9 cellular contexts compared by ENCODE assay signal in the genomic region with DNA sequence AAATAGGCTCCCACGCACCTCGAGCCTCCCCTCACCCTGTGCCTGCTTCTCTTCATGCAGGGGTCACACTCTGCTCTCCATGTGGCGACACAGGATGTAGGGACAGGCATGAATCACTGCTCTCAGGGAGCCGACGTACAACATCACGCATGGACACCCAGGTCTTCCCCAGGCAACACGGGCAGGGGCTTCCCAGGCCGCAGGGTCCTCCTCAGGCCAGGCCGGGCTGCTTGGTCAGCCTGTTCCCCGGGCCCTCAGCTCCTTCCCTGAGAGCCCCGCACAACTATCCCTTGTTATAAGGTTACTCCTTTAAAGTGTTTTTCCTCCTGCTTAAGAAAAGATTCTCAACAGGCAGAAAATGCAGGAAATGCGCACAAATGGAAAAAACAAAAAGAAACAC. TPM values are rescaled to one million over a fixed set of nuclear protein-coding genes. Genes with fewer than 3 reads are reported as not detected.
"Had no signal": no experiment of that assay in that cellular context is flagged by ENCODE, and none has a peak within 500 bp of the region (broad histone marks: within the 10 kb centered on the region; RNA-seq: fewer than 3 reads in every experiment).

No MANE protein-coding gene starts in this region.

- FAIRE-seq: H1, H54, HepG2, K562 had no signal

- DNase-seq: GM23248, H9, HCEC 1CT, KG1 had no signal

- H3K9ac ChIP-seq: GM23248 had no signal

- H3K4me3 Mint-ChIP-seq: H9 had no signal

- H3K4me3 ChIP-seq: GM23248, K562 had no signal

- H3K27ac ChIP-seq: GM23248 had no signal

- H3K27ac Mint-ChIP-seq: H9 had no signal

RNA-seq across cellular contexts. Expression of gene SLC6A18, which starts 1.1 kb away (rescaled TPM):
- total RNA-seq: GM23248, H1, H9, HepG2, HT-29, K562 had no signal

RNA-seq across cellular contexts. Expression of gene SLC6A19, which starts 24.8 kb away (rescaled TPM):
- total RNA-seq: GM23248, H1, H9, HT-29 had no signal
